Comparison of ENCODE assay signal across 1 cellular context in genomic region chr16:72064361-72064894, GRCh38.
TF ChIP-seq lines count a peak whose summit lies in the region.

No MANE protein-coding gene starts in this region.

TF ChIP-seq in HepG2, 621 proteins besides CTCF, POLR2A, EP300 and RAD21 (continued from another document and continues in another):
- no peak for TF ChIP-seq KDM5B (CRISPR knock-in tag; IDR thresholded peaks at IDR 0.05; ENCODE audit: borderline replicate concordance)
- no peak for TF ChIP-seq TCF7L2 (IDR thresholded peaks at IDR 0.05; ENCODE audit: low read depth, low read length)
- no peak for TF ChIP-seq ZNF7 (CRISPR knock-in tag; IDR thresholded peaks at IDR 0.05)
- TF ChIP-seq NFE2 (CRISPR knock-in tag; IDR thresholded peaks at IDR 0.05) = no peak
- no peak for TF ChIP-seq DNMT3B (CRISPR knock-in tag; conservative IDR thresholded peaks at IDR 0.05)
- no peak for TF ChIP-seq PHF5A (CRISPR knock-in tag; IDR thresholded peaks at IDR 0.05; ENCODE audit: low read depth, unreplicated experiment)
- TF ChIP-seq ZNF660 (CRISPR knock-in tag; IDR thresholded peaks at IDR 0.05; ENCODE audit: borderline replicate concordance, low read depth) = no peak
- peak; percentile 27; the same call in 1 of the 2 replicates for TF ChIP-seq RFX1 (IDR thresholded peaks at IDR 0.05)
- no peak for TF ChIP-seq NFATC3 (CRISPR knock-in tag; IDR thresholded peaks at IDR 0.05)
- TF ChIP-seq ZBTB34 (CRISPR knock-in tag; IDR thresholded peaks at IDR 0.05) = 0 out of 2 replicates have a peak, but pooled peaks have one; percentile 49
- 0 out of 2 replicates have a peak, but pooled peaks have one; percentile 31 for TF ChIP-seq ZNF75D (CRISPR knock-in tag; IDR thresholded peaks at IDR 0.05; ENCODE audit: borderline replicate concordance)
- TF ChIP-seq SALL1 (CRISPR knock-in tag; IDR thresholded peaks at IDR 0.05) = 0 out of 2 replicates have a peak, but pooled peaks have one; percentile 34
- TF ChIP-seq TFDP1 (CRISPR knock-in tag; IDR thresholded peaks at IDR 0.05; ENCODE audit: borderline replicate concordance) = 0 out of 2 replicates have a peak, but pooled peaks have one; percentile 13
- no peak for TF ChIP-seq SKIL (CRISPR knock-in tag; IDR thresholded peaks at IDR 0.05; ENCODE audit: borderline replicate concordance)
- TF ChIP-seq ATAD3A (CRISPR knock-in tag; IDR thresholded peaks at IDR 0.05) = no peak
- TF ChIP-seq KMT2A (CRISPR knock-in tag; IDR thresholded peaks at IDR 0.05) = no peak
- TF ChIP-seq KMT2B (CRISPR knock-in tag; IDR thresholded peaks at IDR 0.05) = no peak
- TF ChIP-seq CBFB (CRISPR knock-in tag; IDR thresholded peaks at IDR 0.05) = no peak
- no peak for TF ChIP-seq HIC2 (CRISPR knock-in tag; IDR thresholded peaks at IDR 0.05; ENCODE audit: low read depth)
- TF ChIP-seq REPIN1 (CRISPR knock-in tag; IDR thresholded peaks at IDR 0.05; ENCODE audit: borderline replicate concordance, low read depth) = no peak
- no peak for TF ChIP-seq MLXIP (CRISPR knock-in tag; IDR thresholded peaks at IDR 0.05; ENCODE audit: borderline replicate concordance)
- no peak for TF ChIP-seq FOXA1 (IDR thresholded peaks at IDR 0.05)
- TF ChIP-seq FOXA1 (CRISPR knock-in tag; IDR thresholded peaks at IDR 0.05) = no peak
- no peak for TF ChIP-seq SKI (IDR thresholded peaks at IDR 0.05; ENCODE audit: partially characterized antibody)
- no peak for TF ChIP-seq AKAP8 (CRISPR knock-in tag; IDR thresholded peaks at IDR 0.05)
- TF ChIP-seq SALL2 (CRISPR knock-in tag; IDR thresholded peaks at IDR 0.05) = no peak
- no peak for TF ChIP-seq BCL6 (CRISPR knock-in tag; IDR thresholded peaks at IDR 0.05)
- TF ChIP-seq HDAC1 (CRISPR knock-in tag; IDR thresholded peaks at IDR 0.05) = no peak
- TF ChIP-seq ZMYM3 (CRISPR knock-in tag; IDR thresholded peaks at IDR 0.05) = no peak
- no peak for TF ChIP-seq HNRNPL (IDR thresholded peaks at IDR 0.05; ENCODE audit: low read depth, low read length)
- no peak for TF ChIP-seq FOXO1 (CRISPR knock-in tag; IDR thresholded peaks at IDR 0.05)
- TF ChIP-seq ZBTB39 (CRISPR knock-in tag; IDR thresholded peaks at IDR 0.05) = no peak
- 0 out of 2 replicates have a peak, but pooled peaks have one; percentile 12 for TF ChIP-seq ZNF44 (CRISPR knock-in tag; IDR thresholded peaks at IDR 0.05)
- no peak for TF ChIP-seq DNMT1 (CRISPR knock-in tag; IDR thresholded peaks at IDR 0.05)
- no peak for TF ChIP-seq GATA4 (IDR thresholded peaks at IDR 0.05; ENCODE audit: borderline replicate concordance, low read depth)
- TF ChIP-seq GZF1 (CRISPR knock-in tag; IDR thresholded peaks at IDR 0.05) = no peak
- no peak for TF ChIP-seq ZFP36L1 (CRISPR knock-in tag; IDR thresholded peaks at IDR 0.05)
- peak; percentile 18; the same call in 1 of the 2 replicates for TF ChIP-seq RFX3 (CRISPR knock-in tag; IDR thresholded peaks at IDR 0.05)
- TF ChIP-seq USF2 (IDR thresholded peaks at IDR 0.05; ENCODE audit: low read depth, low read length) = no peak
- no peak for TF ChIP-seq USF2 (CRISPR knock-in tag; IDR thresholded peaks at IDR 0.05; ENCODE audit: borderline replicate concordance)
- no peak for TF ChIP-seq SUZ12 (IDR thresholded peaks at IDR 0.05; ENCODE audit: low read depth, low read length)
- TF ChIP-seq ESRRA (CRISPR knock-in tag; IDR thresholded peaks at IDR 0.05; ENCODE audit: low read depth) = no peak
- no peak for TF ChIP-seq ATF7-NPFF (CRISPR knock-in tag; IDR thresholded peaks at IDR 0.05; ENCODE audit: low read depth)
- no peak for TF ChIP-seq ZNF414 (CRISPR knock-in tag; IDR thresholded peaks at IDR 0.05)
- TF ChIP-seq PATZ1 (CRISPR knock-in tag; IDR thresholded peaks at IDR 0.05) = no peak
- TF ChIP-seq FOXC1 (CRISPR knock-in tag; IDR thresholded peaks at IDR 0.05; ENCODE audit: borderline replicate concordance) = 0 out of 2 replicates have a peak, but pooled peaks have one; percentile 61
- TF ChIP-seq NR2F6 (IDR thresholded peaks at IDR 0.05) = no peak
- TF ChIP-seq NR2F6 (CRISPR knock-in tag; IDR thresholded peaks at IDR 0.05) = no peak
- no peak for TF ChIP-seq ARNT2 (CRISPR knock-in tag; IDR thresholded peaks at IDR 0.05; ENCODE audit: low read depth)
- no peak for TF ChIP-seq ISX (CRISPR knock-in tag; conservative IDR thresholded peaks at IDR 0.05)
- TF ChIP-seq CENPBD1 (CRISPR knock-in tag; IDR thresholded peaks at IDR 0.05; ENCODE audit: borderline replicate concordance, low read depth) = no peak
- no peak for TF ChIP-seq NFE2L1 (CRISPR knock-in tag; IDR thresholded peaks at IDR 0.05; ENCODE audit: borderline replicate concordance)
- no peak for TF ChIP-seq FOXK1 (CRISPR knock-in tag; IDR thresholded peaks at IDR 0.05; ENCODE audit: borderline replicate concordance, low read depth)
- no peak for TF ChIP-seq POLR2AphosphoS2 (IDR thresholded peaks at IDR 0.05; ENCODE audit: low read depth, low read length)
- TF ChIP-seq STAT5B (CRISPR knock-in tag; IDR thresholded peaks at IDR 0.05) = no peak
- no peak for TF ChIP-seq RFXAP (CRISPR knock-in tag; IDR thresholded peaks at IDR 0.05; ENCODE audit: borderline replicate concordance)
